35 cellular contexts compared by ENCODE assay signal in genomic region chr1:205978676-205979075, GRCh38. TPM values are rescaled to one million over a fixed set of nuclear protein-coding genes. Genes with fewer than 3 reads are reported as not detected.
"Had no signal": no experiment of that assay in that cellular context is flagged by ENCODE, and none has a peak within 500 bp of the region (broad histone marks: within the 10 kb centered on the region; RNA-seq: fewer than 3 reads in every experiment).

No MANE protein-coding gene starts in this region.

- H3K4me2 ChIP-seq: PC-9 had no signal

- DNase-seq: activated CD4-positive, alpha-beta T cell treated with anti-CD3 and anti-CD28 coated beads for 36 hours; activated CD4-positive, alpha-beta T cell treated with anti-CD3 and anti-CD28 coated beads, Interleukin-2, amount 10 ng/mL, durations not matched to agents 7 days and 5 days; activated CD4-positive, alpha-beta T cell treated with anti-CD3 and anti-CD28 coated beads, Interleukin-2, amount 50 U/mL, for 48 hours; activated CD4-positive, CD25-positive, alpha-beta regulatory T cell; activated CD8-positive, alpha-beta T cell treated with anti-CD3 and anti-CD28 coated beads, Interleukin-2, amount 10 ng/mL, durations not matched to agents 7 days and 5 days; activated gamma-delta T cell treated with Interleukin-2 at 50 U/mL for 16 hours; activated naive CD4-positive, alpha-beta T cell treated with anti-CD3 and anti-CD28 coated beads, Interleukin-2, amount 10 ng/mL, durations not matched to agents 7 days and 5 days; activated naive CD8-positive, alpha-beta T cell treated with anti-CD3 and anti-CD28 coated beads for 36 hours; activated T-cell treated with anti-CD3 and anti-CD28 coated beads, Interleukin-2, amount 50 U/mL, for 24 hours; amniotic stem cell; aorta; brain microvascular endothelial cell; Kasumi-1; KG1; MG63; NCI-H1048; NCI-H146; NCI-H187; NCI-H2029 treated with DMSO at 0.1 percent for 48 hours; NCI-H2107; NCI-H2171; NCI-H510A; NCI-H526; NCI-H748 treated with DMSO at 0.1 percent for 48 hours; NK-92 treated with Interleukin-12 subunit alpha and Interleukin-12 subunit beta, amount 100 ng/mL, for 24 hours; PC-9; SHP77; SJCRH30; T1000; WERI-Rb-1 had no signal

- H3K36me3 ChIP-seq: brain microvascular endothelial cell, SJCRH30, WERI-Rb-1 had no signal

- H3K4me3 ChIP-seq: MG63, PC-9, SJCRH30, SK-N-MC had no signal

- H3K27me3 ChIP-seq: brain microvascular endothelial cell, MG63, SJCRH30 had no signal

- FAIRE-seq: RCC 7860 had no signal

- H2AFZ ChIP-seq: PC-9 had no signal

- H3K9me3 ChIP-seq: MG63, SJCRH30 had no signal

- ATAC-seq: activated CD4-positive, alpha-beta T cell treated with anti-CD3 and anti-CD28 coated beads for 36 hours; activated CD8-positive, alpha-beta T cell treated with anti-CD3 and anti-CD28 coated beads, Interleukin-2, amount 10 ng/mL, durations not matched to agents 7 days and 5 days had no signal

- H3K27ac ChIP-seq: brain microvascular endothelial cell, PC-9, SJCRH30, SK-N-MC, WERI-Rb-1 had no signal

RNA-seq across cellular contexts. Expression of gene RAB7B, which starts 24.5 kb away (rescaled TPM):
- total RNA-seq: activated CD4-positive, alpha-beta T cell treated with anti-CD3 and anti-CD28 coated beads for 36 hours; activated CD4-positive, alpha-beta T cell treated with anti-CD3 and anti-CD28 coated beads, Interleukin-2, amount 10 ng/mL, durations not matched to agents 7 days and 5 days; activated CD8-positive, alpha-beta T cell treated with anti-CD3 and anti-CD28 coated beads, Interleukin-2, amount 10 ng/mL, durations not matched to agents 7 days and 5 days; activated naive CD8-positive, alpha-beta T cell treated with anti-CD3 and anti-CD28 coated beads for 36 hours; PC-9; SJCRH30; T-helper 1 cell treated with Interleukin-12 subunit alpha and Interleukin-12 subunit beta and Interleukin-4 antibody, amounts not matched to agents 30 ng/mL and 1 ng/mL, for 36 hours; T-helper 2 cell treated with Interferon-gamma antibody and Interleukin-4, amounts not matched to agents 100 ng/mL and 5 ng/mL, for 36 hours had no signal

RNA-seq across cellular contexts. Expression of gene SLC26A9, which starts 35.4 kb away (rescaled TPM):
- total RNA-seq: activated CD4-positive, alpha-beta T cell treated with anti-CD3 and anti-CD28 coated beads for 36 hours; activated CD4-positive, alpha-beta T cell treated with anti-CD3 and anti-CD28 coated beads, Interleukin-2, amount 10 ng/mL, durations not matched to agents 7 days and 5 days; activated CD8-positive, alpha-beta T cell treated with anti-CD3 and anti-CD28 coated beads, Interleukin-2, amount 10 ng/mL, durations not matched to agents 7 days and 5 days; activated naive CD8-positive, alpha-beta T cell treated with anti-CD3 and anti-CD28 coated beads for 36 hours; chondrocyte; T-helper 1 cell treated with Interleukin-12 subunit alpha and Interleukin-12 subunit beta and Interleukin-4 antibody, amounts not matched to agents 30 ng/mL and 1 ng/mL, for 36 hours; T-helper 2 cell treated with Interferon-gamma antibody and Interleukin-4, amounts not matched to agents 100 ng/mL and 5 ng/mL, for 36 hours had no signal

RNA-seq across cellular contexts. Expression of gene CTSE, which starts 45.0 kb away (rescaled TPM):
- total RNA-seq: activated CD4-positive, alpha-beta T cell treated with anti-CD3 and anti-CD28 coated beads for 36 hours; activated CD4-positive, alpha-beta T cell treated with anti-CD3 and anti-CD28 coated beads, Interleukin-2, amount 10 ng/mL, durations not matched to agents 7 days and 5 days; activated CD8-positive, alpha-beta T cell treated with anti-CD3 and anti-CD28 coated beads, Interleukin-2, amount 10 ng/mL, durations not matched to agents 7 days and 5 days; activated naive CD8-positive, alpha-beta T cell treated with anti-CD3 and anti-CD28 coated beads for 36 hours; chondrocyte; SJCRH30; T-helper 1 cell treated with Interleukin-12 subunit alpha and Interleukin-12 subunit beta and Interleukin-4 antibody, amounts not matched to agents 30 ng/mL and 1 ng/mL, for 36 hours; T-helper 2 cell treated with Interferon-gamma antibody and Interleukin-4, amounts not matched to agents 100 ng/mL and 5 ng/mL, for 36 hours had no signal
